In the genomic region with DNA sequence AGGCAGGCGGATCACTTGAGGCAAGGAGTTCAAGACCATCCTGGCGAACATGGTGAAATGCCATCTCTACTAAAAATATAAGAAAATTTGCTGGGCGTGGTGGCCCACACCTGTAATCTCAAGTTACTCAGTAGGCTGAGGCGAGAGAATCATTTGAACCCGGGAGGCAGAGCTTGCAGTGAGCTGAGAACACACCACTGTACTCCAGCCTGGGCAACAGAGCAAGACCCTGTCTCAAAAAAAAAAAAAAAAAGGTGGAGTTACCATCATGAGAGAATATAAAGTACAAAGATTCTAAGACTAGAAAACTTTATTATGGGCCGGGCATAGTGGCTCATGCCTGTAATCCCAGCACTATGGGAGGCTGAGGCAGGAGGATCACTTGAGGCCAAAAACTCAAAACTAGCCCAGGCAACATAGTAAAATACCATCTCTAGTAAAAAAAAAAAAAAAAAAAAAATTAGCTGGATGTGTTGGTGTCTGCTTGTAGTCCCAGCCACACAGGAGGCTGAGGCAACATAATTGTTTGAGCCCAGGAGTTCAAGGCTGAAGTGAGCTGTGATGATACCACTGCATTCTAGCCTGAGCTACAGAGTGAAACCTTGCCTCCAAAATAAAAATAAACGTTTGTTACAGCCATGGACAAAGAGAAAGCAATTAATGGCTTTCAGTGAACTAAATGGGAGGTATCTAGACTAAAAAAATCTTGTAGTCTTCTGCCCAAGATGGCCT, we compare ENCODE assay signal across 1 cellular context.
TF ChIP-seq lines count a peak whose summit lies in the region.

No MANE protein-coding gene starts in this region.

TF ChIP-seq in IMR-90, 13 proteins besides CTCF, POLR2A, EP300 and RAD21:
- TF ChIP-seq BHLHE40 (IDR thresholded peaks at IDR 0.05; ENCODE audit: low read depth, low read length) (no peak), FOS (IDR thresholded peaks at IDR 0.05; ENCODE audit: low read depth, low read length) (no peak), NFE2L2 (IDR thresholded peaks at IDR 0.05; ENCODE audit: low read depth, low read length) (no peak), RFX5 (IDR thresholded peaks at IDR 0.05; ENCODE audit: low read depth, low read length) (no peak), MAFK (IDR thresholded peaks at IDR 0.05; ENCODE audit: low read depth, low read length) (no peak)
- TF ChIP-seq, protein P1, sequence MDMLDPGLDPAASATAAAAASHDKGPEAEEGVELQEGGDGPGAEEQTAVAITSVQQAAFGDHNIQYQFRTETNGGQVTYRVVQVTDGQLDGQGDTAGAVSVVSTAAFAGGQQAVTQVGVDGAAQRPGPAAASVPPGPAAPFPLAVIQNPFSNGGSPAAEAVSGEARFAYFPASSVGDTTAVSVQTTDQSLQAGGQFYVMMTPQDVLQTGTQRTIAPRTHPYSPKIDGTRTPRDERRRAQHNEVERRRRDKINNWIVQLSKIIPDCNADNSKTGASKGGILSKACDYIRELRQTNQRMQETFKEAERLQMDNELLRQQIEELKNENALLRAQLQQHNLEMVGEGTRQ (IDR thresholded peaks at IDR 0.05; ENCODE audit: low read depth, low read length) = no peak
